ENCODE assay signal across 23 cellular contexts in genomic region chr13:33526718-33527117, GRCh38.
DNase-seq lines count a peak whose midpoint lies in the region; ATAC-seq, FAIRE-seq and TF ChIP-seq lines count a peak whose summit lies in the region.
"Had no signal": no experiment of that assay in that cellular context is flagged by ENCODE, and none has a peak within 500 bp of the region (broad histone marks: within the 10 kb centered on the region; RNA-seq: fewer than 3 reads in every experiment).

No MANE protein-coding gene starts in this region.

- ATAC-seq in IMR-90 (ENCODE audit: low read depth): no peak
- ATAC-seq in GM12878: no peak
- ATAC-seq in naive B cell (ENCODE audit: low read depth in 2 of 2): peak; percentile 27 to 44
- ATAC-seq in stimulated activated naive B cell treated with anti-CD40 and anti-IgM and Interleukin-4, amounts not matched to agents 10 μg/mL and 1 μg/mL and 100 μg/mL, for 72 hours (replicated peaks): no peak
- no peak for ATAC-seq in GM18505 (IDR thresholded peaks at IDR 0.05; ENCODE audit: unreplicated experiment)
- ATAC-seq: CD8-positive, alpha-beta T cell had no signal

- no peak for TF ChIP-seq EP300 in GM12878 (IDR thresholded peaks at IDR 0.05; ENCODE audit: borderline replicate concordance in 1 of 2, control insufficient read depth in 1 of 2, low read depth in 2 of 2, low read length in 2 of 2)

- H3K4me2 ChIP-seq in IMR-90 (ENCODE audit: low read depth, low read length) (no peak overlapping the region), GM12878 (ENCODE audit: control insufficient read depth, insufficient read depth) (no peak overlapping the region)

- H2AFZ ChIP-seq in IMR-90 (replicated peaks; ENCODE audit: low read length, poor library complexity): no peak overlapping the region
- H2AFZ ChIP-seq in GM12878 (ENCODE audit: control insufficient read depth, low read depth, low read length): peak overlapping the region; percentile 72

- SMC1A ChIA-PET in GM12878 (lab: Charles Lee; ENCODE audit: uncharacterized antibody, unreplicated experiment): interaction anchor here (0.9 to 1.5 kb wide), 3 partner anchors 11 to 299 kb away, joined by 3 to 5 read pairs (median 4); no protein-coding TSS in a partner anchor

- TF ChIP-seq POLR2A in IMR-90 (IDR thresholded peaks at IDR 0.05; ENCODE audit: low read depth, low read length) (no peak), GM12878 (IDR thresholded peaks at IDR 0.05; ENCODE audit: low read depth, low read length) (no peak), GM18505 (IDR thresholded peaks at IDR 0.05; ENCODE audit: borderline replicate concordance, extremely low read depth, insufficient read depth, insufficient read length) (no peak)

- H3K4me1 ChIP-seq in IMR-90 (ENCODE audit: control insufficient read depth, insufficient read depth, low read length) (peaks cover 8% of the 10 kb centered on the region), GM12878 (ENCODE audit: control insufficient read depth, insufficient read depth, low read length) (no peaks in the 10 kb centered on the region)

- H3K9ac ChIP-seq in IMR-90 (ENCODE audit: low read depth, low read length): no peak overlapping the region
- no peak overlapping the region for H3K9ac ChIP-seq in GM12878 (ENCODE audit: control insufficient read depth, insufficient read depth, low read length)

- peak overlapping the region in 2 of 6 donors; percentile 34 to 68 for H3K27ac Mint-ChIP-seq in naive B cell
- H3K27ac Mint-ChIP-seq in stimulated activated naive B cell treated with anti-CD40 and anti-IgM and Interleukin-4, amounts not matched to agents 10 μg/mL and 1 μg/mL and 100 μg/mL, for 72 hours: no peak overlapping the region
- H3K27ac Mint-ChIP-seq: CD8-positive, alpha-beta T cell; HFFc6 had no signal

- H3K36me3 ChIP-seq in IMR-90 (ENCODE audit: control insufficient read depth, insufficient read depth, low read length): no peaks in the 10 kb centered on the region
- H3K36me3 ChIP-seq in GM12878 (ENCODE audit: control insufficient read depth in 2 of 2, insufficient read depth in 2 of 2, low read length in 1 of 2): no peaks in the 10 kb centered on the region
- H3K36me3 ChIP-seq: SJSA1 had no signal

- no peak overlapping the region for H2BK120ac ChIP-seq in IMR-90 (ENCODE audit: low read depth, low read length)

- H3K27ac ChIP-seq in C4-2B: no peak overlapping the region
- H3K27ac ChIP-seq in IMR-90 (ENCODE audit: insufficient read depth, low read length): no peak overlapping the region
- no peak overlapping the region for H3K27ac ChIP-seq in GM12878 (ENCODE audit: control insufficient read depth, insufficient read depth)
- H3K27ac ChIP-seq: HL-60, RWPE1, SJSA1 had no signal

- H4K91ac ChIP-seq in IMR-90 (ENCODE audit: insufficient read depth, low read depth, low read length): peak overlapping the region; percentile 73; the same call in 1 of the 2 replicates

- H3K4me3 ChIP-seq in IMR-90 (ENCODE audit: insufficient read depth, low read depth, low read length) (no peak overlapping the region), GM12878 (no peak overlapping the region)
- H3K4me3 ChIP-seq: SJSA1 had no signal

- H3K27me3 ChIP-seq in IMR-90 (ENCODE audit: control insufficient read depth, insufficient read depth, low read length): no peaks in the 10 kb centered on the region
- no peaks in the 10 kb centered on the region for H3K27me3 ChIP-seq in GM12878 (replicated peaks in 1 of 2; ENCODE audit: control insufficient read depth in 2 of 2, insufficient read depth in 2 of 2, low read length in 1 of 2)
- H3K27me3 ChIP-seq: SJSA1 had no signal

- BruUV-seq in IMR-90 (replicated peaks; lab: Mats Ljungman, UMichigan) (no TSS peak), GM12878 (replicated peaks; lab: Mats Ljungman, UMichigan) (no TSS peak)

- H3K9me1 ChIP-seq in IMR-90 (ENCODE audit: insufficient read depth, low read length): 0 out of 2 replicates have a peak, but pooled peaks cover 3% of the 10 kb centered on the region

- TF ChIP-seq CTCF in C4-2B (conservative IDR thresholded peaks at IDR 0.05) (0 out of 2 replicates have a peak, but pooled peaks have one; percentile 3), IMR-90 (conservative IDR thresholded peaks at IDR 0.05; ENCODE audit: low read depth, low read length) (no peak), GM12878 (IDR thresholded peaks at IDR 0.05 in 2 of 3, conservative IDR thresholded peaks at IDR 0.05 in 1 of 3; ENCODE audit: control insufficient read depth in 2 of 3, extremely low read depth in 1 of 3, insufficient read depth in 1 of 3, low read depth in 3 of 3, low read length in 3 of 3) (no peak)

- no peak for DNase-seq in IMR-90
- no peak for DNase-seq in GM12878 (ENCODE audit: low read depth, low spot score)
- DNase-seq in naive B cell: no peak
- no peak for DNase-seq in stimulated activated naive B cell treated with anti-CD40 and anti-IgM and Interleukin-4, amounts not matched to agents 10 μg/mL and 1 μg/mL and 100 μg/mL, for 72 hours
- DNase-seq in NCI-H526 (lab: John Stamatoyannopoulos, UW): no peak
- DNase-seq in COR-L47 (lab: John Stamatoyannopoulos, UW): no peak
- DNase-seq: AML-193; CD8-positive, alpha-beta T cell; GOT3; HFFc6; KG1; MM.1S; NCI-H1417 treated with DMSO at 0.1 percent for 48 hours; NCI-H2029; NCI-H2227 treated with DMSO at 0.1 percent for 48 hours; NCI-H526 treated with DMSO at 0.1 percent for 48 hours; T-cell had no signal

- 100% methylated on average over 1 of the region's 3 CpGs; no CpG with 5 or more reads in 1 of the 2 experiments for WGBS in IMR-90 (ENCODE audit: extremely low coverage in 2 of 2, insufficient read length in 1 of 2), 2 experiments
- 48% methylated on average over 3 of the region's 3 CpGs for WGBS in GM12878 (ENCODE audit: insufficient coverage, insufficient replicate concordance, low lambda C conversion rate, missing lambda C conversion rate)

- H3K9me3 ChIP-seq in IMR-90 (ENCODE audit: control insufficient read depth, insufficient read depth, low read length): no peaks in the 10 kb centered on the region
- no peaks in the 10 kb centered on the region; the same call in 2 of the 3 replicates for H3K9me3 ChIP-seq in GM12878 (replicated peaks; ENCODE audit: control insufficient read depth, insufficient read depth, low read length)
- H3K9me3 ChIP-seq: SJSA1 had no signal

- no peaks in the 10 kb centered on the region for H3K79me2 ChIP-seq in GM12878 (ENCODE audit: control insufficient read depth, insufficient read depth, low read length)

- H2AK9ac ChIP-seq in IMR-90 (replicated peaks; ENCODE audit: low read depth, low read length, poor library complexity): no peak overlapping the region

- H4K20me1 ChIP-seq in IMR-90 (ENCODE audit: insufficient read depth, low read length): no peaks in the 10 kb centered on the region
- H4K20me1 ChIP-seq in GM12878 (ENCODE audit: control insufficient read depth, insufficient read depth): no peaks in the 10 kb centered on the region

- dilution Hi-C loops in IMR-90 (cut with HindIII; ENCODE audit: low sequenced_read_pairs, unreplicated experiment): no loop called here

- intact Hi-C loops in IMR-90 (cut with micrococcal nuclease) (no loop called here), GM12878 (cut with micrococcal nuclease; ENCODE audit: unreplicated experiment) (no loop called here)

- H2BK15ac ChIP-seq in IMR-90 (ENCODE audit: low read depth, low read length): peak overlapping the region; percentile 93; the same call in 1 of the 3 replicates

- peak overlapping the region; percentile 10; the same call in 1 of the 2 replicates for H4K5ac ChIP-seq in IMR-90 (ENCODE audit: low read depth, low read length)

- no peak for TF ChIP-seq RAD21 in IMR-90 (IDR thresholded peaks at IDR 0.05; ENCODE audit: low read length)
- TF ChIP-seq RAD21 in GM12878 (IDR thresholded peaks at IDR 0.05; ENCODE audit: insufficient read depth, low read depth, low read length): no peak

- H4K8ac ChIP-seq in IMR-90 (ENCODE audit: low read depth in 2 of 2, low read length in 2 of 2): peak overlapping the region in 1 of 2 experiments; percentile 41; a peak in 1 of 4 replicates

- POLR2A ChIA-PET in IMR-90 (lab: Charles Lee; ENCODE audit: unreplicated experiment): no interaction called here
- POLR2A ChIA-PET in GM12878 (lab: Charles Lee): no interaction called here

- H2BK20ac ChIP-seq in IMR-90 (ENCODE audit: low read depth, low read length): peak overlapping the region; percentile 93

- H3K79me1 ChIP-seq in IMR-90 (ENCODE audit: low read depth in 1 of 2, low read length in 2 of 2): no peaks in the 10 kb centered on the region

- H3K36me3 Mint-ChIP-seq in naive B cell: peaks cover 0 to 5% of the 10 kb centered on the region in 2 donors
- no peaks in the 10 kb centered on the region for H3K36me3 Mint-ChIP-seq in stimulated activated naive B cell treated with anti-CD40 and anti-IgM and Interleukin-4, amounts not matched to agents 10 μg/mL and 1 μg/mL and 100 μg/mL, for 72 hours
- H3K36me3 Mint-ChIP-seq: CD8-positive, alpha-beta T cell; T-cell had no signal

- H2AK5ac ChIP-seq in IMR-90 (ENCODE audit: low read depth, low read length): no peak overlapping the region

- peaks cover 0 to 6% (median 0%) of the 10 kb centered on the region in 7 donors for H3K9me3 Mint-ChIP-seq in naive B cell
- H3K9me3 Mint-ChIP-seq in stimulated activated naive B cell treated with anti-CD40 and anti-IgM and Interleukin-4, amounts not matched to agents 10 μg/mL and 1 μg/mL and 100 μg/mL, for 72 hours: no peaks in the 10 kb centered on the region
- H3K9me3 Mint-ChIP-seq: CD8-positive, alpha-beta T cell; HFFc6 had no signal

- H3K4ac ChIP-seq in IMR-90 (ENCODE audit: low read depth, low read length): no peak overlapping the region; the same call in 1 of the 2 replicates

- peak overlapping the region; percentile 46; the same call in 1 of the 2 replicates for H3K18ac ChIP-seq in IMR-90 (ENCODE audit: low read depth, low read length)

- in situ Hi-C loops in IMR-90 (cut with MboI; ENCODE audit: low sequenced_read_pairs): no loop called here
- in situ Hi-C loops in GM12878 (cut with MboI): loop anchor here (25.0 kb wide), 1 partner anchor 1089 kb away; the partner anchor contains the start of gene N4BP2L1

- CTCF ChIA-PET in IMR-90 (lab: Yijun Ruan, JAX): no interaction called here
- CTCF ChIA-PET in GM12878 (lab: Yijun Ruan, JAX): interaction anchor here (0.5 to 1.8 kb wide), 4 partner anchors 12 to 253 kb away, joined by 3 to 8 read pairs (median 3); no protein-coding TSS in a partner anchor

- no peak overlapping the region for H3K23ac ChIP-seq in IMR-90 (ENCODE audit: low read depth, low read length)

- no peak for FAIRE-seq in GM12878 (lab: Jason Lieb, UNC)
- FAIRE-seq: GM18507 had no signal

- peak overlapping the region in 1 of 8 donors; percentile 33 for H3K4me3 Mint-ChIP-seq in naive B cell
- no peak overlapping the region for H3K4me3 Mint-ChIP-seq in stimulated activated naive B cell treated with anti-CD40 and anti-IgM and Interleukin-4, amounts not matched to agents 10 μg/mL and 1 μg/mL and 100 μg/mL, for 72 hours
- H3K4me3 Mint-ChIP-seq: CD8-positive, alpha-beta T cell; HFFc6; T-cell had no signal

- RAD21 ChIA-PET in GM12878 (lab: Charles Lee; ENCODE audit: unreplicated experiment): no interaction called here

- H3K14ac ChIP-seq in IMR-90 (replicated peaks; ENCODE audit: low read depth, low read length): 0 out of 2 replicates have a peak overlapping the region, but pooled peaks have one; percentile 50

- H2BK5ac ChIP-seq in IMR-90 (ENCODE audit: low read depth, low read length, poor library complexity, severe bottlenecking): peak overlapping the region; percentile 20

- H3K27me3 Mint-ChIP-seq in naive B cell: peaks cover 0 to 7% (median 0%) of the 10 kb centered on the region in 3 donors
- H3K27me3 Mint-ChIP-seq in stimulated activated naive B cell treated with anti-CD40 and anti-IgM and Interleukin-4, amounts not matched to agents 10 μg/mL and 1 μg/mL and 100 μg/mL, for 72 hours: peaks cover 0 to 4% of the 10 kb centered on the region in 2 donors

- H3K4me1 Mint-ChIP-seq in naive B cell: peaks cover 0 to 5% (median 0%) of the 10 kb centered on the region in 3 donors
- H3K4me1 Mint-ChIP-seq in stimulated activated naive B cell treated with anti-CD40 and anti-IgM and Interleukin-4, amounts not matched to agents 10 μg/mL and 1 μg/mL and 100 μg/mL, for 72 hours: peaks cover 2 to 4% of the 10 kb centered on the region in 2 donors

- H3K56ac ChIP-seq in IMR-90 (ENCODE audit: extremely low read depth, insufficient read depth, low read length): no peak overlapping the region

Comparison
In these comparisons a context has a peak if more than half of its experiments do, and no peak if none do; other contexts are left out.
1. ATAC-seq: peak in naive B cell (2 of 2); none in IMR-90 (single experiment), GM12878 (single experiment), stimulated activated naive B cell treated with anti-CD40 and anti-IgM and Interleukin-4, amounts not matched to agents 10 μg/mL and 1 μg/mL and 100 μg/mL, for 72 hours (0 of 2) and GM18505 (single experiment).